8 cellular contexts compared by ENCODE assay signal in the genomic region with DNA sequence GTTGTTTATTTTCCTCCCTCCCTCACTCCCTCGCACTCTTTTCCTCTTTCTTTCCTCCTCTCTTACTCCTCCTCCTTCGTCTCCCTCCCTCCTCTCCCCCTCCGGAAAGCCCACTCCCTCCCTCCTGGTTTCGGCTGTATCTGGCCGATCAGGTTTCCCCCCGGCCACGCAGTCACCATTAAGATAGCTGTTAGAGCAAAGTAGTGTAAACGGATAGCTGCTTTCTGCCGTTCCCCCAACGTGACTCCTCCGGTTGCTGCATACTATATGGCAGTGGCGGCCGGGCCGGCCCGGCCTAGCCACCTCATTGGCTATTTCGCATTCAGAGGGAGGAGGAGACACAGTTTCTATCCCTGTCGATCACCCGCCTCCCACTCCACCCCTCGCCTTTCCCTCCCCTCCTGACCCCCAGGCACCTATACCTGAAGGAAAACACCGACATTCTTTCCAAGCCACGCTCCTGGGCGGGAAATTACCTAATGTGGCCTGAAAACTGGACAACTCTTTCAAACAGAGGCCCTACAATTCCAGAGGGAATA. TPM values are rescaled to one million over a fixed set of nuclear protein-coding genes. Genes with fewer than 3 reads are reported as not detected.
DNase-seq lines count a peak whose midpoint lies in the region; ATAC-seq, FAIRE-seq and TF ChIP-seq lines count a peak whose summit lies in the region.

A gene (minus strand): TSS at position 272 of the 539 bp plus-strand sequence. CDS start 277 bp downstream, outside the sequence.

- CTCF ChIA-PET in A549 (lab: Yijun Ruan, JAX) = no interaction called here

- peak within 1 kb of the TSS; percentile 78 for H3K4me3 ChIP-seq in A549
- H3K4me3 ChIP-seq in fibroblast of lung (replicated peaks in 1 of 4; ENCODE audit: control extremely low read depth in 1 of 4, insufficient read depth in 1 of 4, low read depth in 3 of 4, low read length in 4 of 4) = peak within 1 kb of the TSS; percentile 67 to 92 (median 80)
- H3K4me3 ChIP-seq in muscle layer of duodenum (ENCODE audit: low read depth in 1 of 2, low read length in 2 of 2) = peak within 1 kb of the TSS; percentile 80 to 93
- H3K4me3 ChIP-seq in uterus = peak within 1 kb of the TSS; percentile 60 to 64

- no peak for TF ChIP-seq RAD21 in A549 (conservative IDR thresholded peaks at IDR 0.05 in 1 of 2, IDR thresholded peaks at IDR 0.05 in 1 of 2)

- no peak for TF ChIP-seq CTCF in A549 (IDR thresholded peaks at IDR 0.05)
- no peak for TF ChIP-seq CTCF in GM13976 (IDR thresholded peaks at IDR 0.05; ENCODE audit: borderline replicate concordance, control extremely low read depth, extremely low read depth, insufficient read depth, missing control alignments)
- no peak for TF ChIP-seq CTCF in fibroblast of lung (conservative IDR thresholded peaks at IDR 0.05 in 1 of 2, IDR thresholded peaks at IDR 0.05 in 1 of 2; ENCODE audit: low read depth in 1 of 2, low read length in 2 of 2)
- no peak for TF ChIP-seq CTCF in uterus (IDR thresholded peaks at IDR 0.05)

- H3K9ac ChIP-seq in fibroblast of lung (ENCODE audit: insufficient read depth, low read length) = peak within 1 kb of the TSS; percentile 69

- in situ Hi-C loops in GM13976 (cut with MboI; ENCODE audit: low sequenced_read_pairs, unreplicated experiment) = no loop called here

- WGBS in A549 (ENCODE audit: missing lambda C conversion rate) = 1% methylated on average over 16 of the region's 22 CpGs

- DNase-seq in A549 (ENCODE audit: low read depth in 1 of 2, low spot score in 1 of 2) = peak; percentile 78 to 81
- peak; percentile 76 for DNase-seq in GM13976 (ENCODE audit: low spot score)
- peak; percentile 85 for DNase-seq in NCI-H226
- peak; percentile 65 for DNase-seq in activated CD8-positive, alpha-beta memory T cell treated with anti-CD3 and anti-CD28 coated beads for 24 hours
- peak; percentile 86 to 89 for DNase-seq in fibroblast of lung (ENCODE audit: low read depth in 2 of 2)
- DNase-seq in uterus = peak; percentile 68 to 72

- H3K9me3 ChIP-seq in A549 (no peaks in the 10 kb centered on the region), fibroblast of lung (ENCODE audit: control insufficient read depth, insufficient read depth, low read depth, low read length) (no peaks in the 10 kb centered on the region), muscle layer of duodenum (ENCODE audit: control insufficient read depth in 1 of 2, low read length in 2 of 2) (no peaks in the 10 kb centered on the region), uterus (no peaks in the 10 kb centered on the region)

- peak; percentile 74 for TF ChIP-seq POLR2A in A549 (IDR thresholded peaks at IDR 0.05; ENCODE audit: low read length)
- peak; percentile 28 to 45 for TF ChIP-seq POLR2A in uterus (IDR thresholded peaks at IDR 0.05)

- POLR2A ChIA-PET in A549 (lab: Yijun Ruan, JAX) = interaction anchor here (0.6 kb wide), 1 partner anchor 989 kb away, joined by 5 read pairs; no protein-coding TSS in a partner anchor

- no peak for FAIRE-seq in A549 (lab: Jason Lieb, UNC)

- H3K36me3 ChIP-seq in fibroblast of lung (ENCODE audit: control insufficient read depth, insufficient read depth, low read length) = no peaks in the 10 kb centered on the region
- H3K36me3 ChIP-seq in muscle layer of duodenum (ENCODE audit: control insufficient read depth in 1 of 2, insufficient read depth in 2 of 2, low read length in 2 of 2) = no peaks in the 10 kb centered on the region
- no peaks in the 10 kb centered on the region for H3K36me3 ChIP-seq in uterus

- H3K79me2 ChIP-seq in fibroblast of lung (ENCODE audit: control insufficient read depth, insufficient read depth, low read length) = peaks cover 29% of the 10 kb centered on the region

- H3K4me2 ChIP-seq in A549 (peak within 1 kb of the TSS; percentile 92), fibroblast of lung (ENCODE audit: extremely low read depth, insufficient read depth, low read length) (peak within 1 kb of the TSS; percentile 76)

- ATAC-seq in A549 (peak; percentile 82 to 92), HG03196 (IDR thresholded peaks at IDR 0.05; ENCODE audit: unreplicated experiment) (peak; percentile 38)

- peak within 1 kb of the TSS; percentile 95 for H2AFZ ChIP-seq in fibroblast of lung (ENCODE audit: low read length)

- H3K4me1 ChIP-seq in A549 = peaks cover 3% of the 10 kb centered on the region; the same call in 1 of the 3 replicates
- H3K4me1 ChIP-seq in fibroblast of lung (ENCODE audit: control insufficient read depth, extremely low read depth, insufficient read depth, low read length) = no peaks in the 10 kb centered on the region
- peaks cover 0 to 18% of the 10 kb centered on the region in 2 donors for H3K4me1 ChIP-seq in muscle layer of duodenum (ENCODE audit: control insufficient read depth in 1 of 2, insufficient read depth in 2 of 2, low read length in 2 of 2)
- no peaks in the 10 kb centered on the region for H3K4me1 ChIP-seq in uterus

- no peaks in the 10 kb centered on the region for H4K20me1 ChIP-seq in fibroblast of lung (ENCODE audit: control insufficient read depth, extremely low read depth, insufficient read depth, low read length)

- no peaks in the 10 kb centered on the region for H3K27me3 ChIP-seq in fibroblast of lung (ENCODE audit: control insufficient read depth, insufficient read depth, low read length)
- peaks cover 11% of the 10 kb centered on the region for H3K27me3 ChIP-seq in muscle layer of duodenum (ENCODE audit: low read depth, low read length)
- no peaks in the 10 kb centered on the region for H3K27me3 ChIP-seq in uterus

- TF ChIP-seq EP300 in A549 (IDR thresholded peaks at IDR 0.05) = no peak

- peak within 1 kb of the TSS; percentile 73 to 95 for H3K27ac ChIP-seq in A549
- peak within 1 kb of the TSS; percentile 75 for H3K27ac ChIP-seq in fibroblast of lung (ENCODE audit: insufficient read depth, low read length)
- peak within 1 kb of the TSS; percentile 71 for H3K27ac ChIP-seq in muscle layer of duodenum (ENCODE audit: low read length)
- H3K27ac ChIP-seq in uterus = peak within 1 kb of the TSS; percentile 72 to 80

- intact Hi-C loops in uterus (cut with DNase I; ENCODE audit: low total_unique reads) = no loop called here

TF ChIP-seq in A549, 52 proteins besides CTCF, POLR2A, EP300 and RAD21:
- 0 out of 5 replicates have a peak, but pooled peaks of 1 of the 2 experiments have one; percentile 34 for TF ChIP-seq JUN (IDR thresholded peaks at IDR 0.05)
- peak; percentile 67; the same call in 1 of the 2 replicates for TF ChIP-seq PHF8 (IDR thresholded peaks at IDR 0.05; ENCODE audit: borderline replicate concordance, low read depth)
- TF ChIP-seq, protein P1, sequence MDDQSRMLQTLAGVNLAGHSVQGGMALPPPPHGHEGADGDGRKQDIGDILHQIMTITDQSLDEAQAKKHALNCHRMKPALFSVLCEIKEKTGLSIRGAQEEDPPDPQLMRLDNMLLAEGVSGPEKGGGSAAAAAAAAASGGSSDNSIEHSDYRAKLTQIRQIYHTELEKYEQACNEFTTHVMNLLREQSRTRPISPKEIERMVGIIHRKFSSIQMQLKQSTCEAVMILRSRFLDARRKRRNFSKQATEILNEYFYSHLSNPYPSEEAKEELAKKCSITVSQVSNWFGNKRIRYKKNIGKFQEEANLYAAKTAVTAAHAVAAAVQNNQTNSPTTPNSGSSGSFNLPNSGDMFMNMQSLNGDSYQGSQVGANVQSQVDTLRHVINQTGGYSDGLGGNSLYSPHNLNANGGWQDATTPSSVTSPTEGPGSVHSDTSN (IDR thresholded peaks at IDR 0.05) = peak; percentile 69; the same call in 1 of the 2 replicates
- no peak for TF ChIP-seq ZFP36 (IDR thresholded peaks at IDR 0.05; ENCODE audit: borderline replicate concordance, partially characterized antibody)

RNA-seq across cellular contexts. Expression of the gene that starts here (rescaled TPM):
- 1.8 and 4.0 TPM in 2 replicates for polyA plus RNA-seq in A549 (2011; rRNA removed)
- polyA plus RNA-seq in A549 (2012; cell fraction: cytosol; rRNA removed) = 0.63 and 1.0 TPM in 2 replicates
- 0.75 and 0.91 TPM in 2 replicates for polyA plus RNA-seq in A549 (2012; cell fraction: nucleus; rRNA removed)
- 2.2 to 2.3 TPM (median 2.3 TPM) in 3 replicates for polyA plus RNA-seq in A549 (2017; fragmentation: RNase III; extraction: RNeasy Plus Mini Kit Qiagen cat#74134 plus additional on column Dnase treatment)
- 5.7 TPM in 2 replicates for polyA minus RNA-seq in A549 (2011; rRNA and poly(A)+ RNA removed)
- total RNA-seq in fibroblast of lung = 9.2 and 18.3 TPM in 2 replicates
- polyA plus RNA-seq in fibroblast of lung = 9.1 and 9.8 TPM in 2 replicates
- polyA plus RNA-seq in fibroblast of lung (2012) = 7.4 and 8.3 TPM in 2 replicates
- polyA minus RNA-seq in fibroblast of lung (ENCODE audit: low replicate concordance) = 9.4 and 10.9 TPM in 2 replicates
- 1 to 10 TPM in 3 of 4 donors, under 1 TPM in 1; 0.26 to 9.7 (median 3.5) TPM for total RNA-seq in uterus

Comparison
In these comparisons a context has a peak if more than half of its experiments do, and no peak if none do; other contexts are left out.
1. Peak in every context shown above with its lines: DNase-seq, ATAC-seq, H3K4me3 ChIP-seq and H3K27ac ChIP-seq.